8 cellular contexts compared by ENCODE assay signal in the genomic region with DNA sequence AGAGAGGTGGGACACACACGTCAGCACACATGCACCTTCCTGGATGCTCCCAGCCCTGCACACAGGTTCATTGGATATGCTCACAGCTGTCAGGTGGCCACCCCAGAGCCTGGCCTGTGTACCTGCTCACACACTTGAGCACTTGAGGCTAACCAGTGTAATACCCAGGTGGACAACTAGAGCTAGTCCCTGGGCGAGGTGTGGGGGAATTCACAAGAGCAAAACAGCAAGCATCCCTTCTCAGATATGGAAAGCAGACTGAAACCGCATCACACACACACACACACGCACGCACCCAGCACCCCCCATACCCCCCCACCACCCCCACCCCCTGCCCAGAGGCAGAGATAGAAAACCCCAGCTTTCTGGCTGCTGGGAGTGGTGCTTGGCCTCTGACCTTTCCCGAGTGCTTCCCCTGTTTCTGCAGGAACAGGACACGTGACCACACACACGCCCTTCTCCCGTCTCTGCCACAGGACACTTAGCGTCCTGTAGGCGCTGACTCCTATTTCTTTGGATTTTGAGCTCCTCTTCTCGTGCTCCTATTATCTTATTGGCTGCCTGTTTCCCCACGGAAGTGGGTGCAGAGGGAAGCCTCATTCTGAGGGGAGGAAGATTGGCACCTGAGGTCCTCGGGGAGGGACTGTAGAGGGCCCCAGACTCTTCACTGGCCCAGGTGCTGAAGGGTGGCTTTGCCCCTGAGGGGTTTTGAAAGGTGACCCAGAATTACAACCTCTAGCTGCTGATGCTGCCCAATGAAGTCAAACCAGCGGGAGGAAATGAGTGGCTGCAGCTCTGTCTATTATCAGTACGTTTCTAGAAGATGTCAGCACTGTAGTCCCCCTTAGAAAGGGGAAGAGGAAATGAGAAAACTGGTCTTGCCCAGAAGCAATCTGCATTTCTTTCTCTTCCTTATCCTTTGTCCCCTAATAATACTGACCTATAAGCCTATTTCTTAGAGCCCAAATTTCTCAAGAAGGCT.
A peak's percentile ranks its signal among the peaks of the same experiment; 100 is the strongest.
DNase-seq lines count a peak whose midpoint lies in the region; ATAC-seq and TF ChIP-seq lines count a peak whose summit lies in the region.

No MANE protein-coding gene starts in this region.

- intact Hi-C loops in left ventricle myocardium superior (cut with micrococcal nuclease), result loop anchor here (10.0 kb wide), 1 partner anchor 49 kb away; no protein-coding TSS in a partner anchor

- peaks cover 50 to 59% (median 51%) of the 10 kb centered on the region in 3 donors for H3K4me1 Mint-ChIP-seq in IgD-negative memory B cell

- CTCF ChIA-PET in GM10248 (lab: Yijun Ruan, JAX), result interaction anchor here (0.9 to 2.7 kb wide), 9 partner anchors 9 to 420 kb away, joined by 3 to 12 read pairs (median 3); no protein-coding TSS in a partner anchor

- peaks cover 2% of the 10 kb centered on the region for H3K36me3 Mint-ChIP-seq in IgD-negative memory B cell

- peak; percentile 78 for DNase-seq in GM10248 (ENCODE audit: extremely low spot score)
- no peak for DNase-seq in left ventricle myocardium superior
- no peak for DNase-seq in NCI-H774 (lab: John Stamatoyannopoulos, UW)
- no peak for DNase-seq in islet precursor cell
- DNase-seq in HuH-7.5 (ENCODE audit: low spot score), result no peak
- DNase-seq in NCI-H446 (lab: John Stamatoyannopoulos, UW), result no peak

- peak overlapping the region; percentile 79 to 94 (median 93) for H3K4me3 Mint-ChIP-seq in IgD-negative memory B cell

- peak overlapping the region; percentile 99 for H3K27ac Mint-ChIP-seq in IgD-negative memory B cell

- peak; percentile 56 for ATAC-seq in GM21515 (IDR thresholded peaks at IDR 0.05; ENCODE audit: unreplicated experiment)
- peak; percentile 23 for ATAC-seq in left ventricle myocardium superior

- peaks cover 3% of the 10 kb centered on the region for H3K27me3 Mint-ChIP-seq in IgD-negative memory B cell

- POLR2A ChIA-PET in GM10248 (lab: Yijun Ruan, JAX), result no interaction called here

- H3K9me3 Mint-ChIP-seq in IgD-negative memory B cell, result no peaks in the 10 kb centered on the region

- TF ChIP-seq CTCF in GM10248 (IDR thresholded peaks at IDR 0.05; ENCODE audit: control extremely low read depth, extremely low read depth, low read depth, missing control alignments), result no peak
